Comparison of ENCODE assay signal across 17 cellular contexts in genomic region chr2:152453129-152453642, GRCh38.
DNase-seq lines count a peak whose midpoint lies in the region; ATAC-seq lines count a peak whose summit lies in the region.
"Had no signal": no experiment of that assay in that cellular context is flagged by ENCODE, and none has a peak within 500 bp of the region (broad histone marks: within the 10 kb centered on the region; RNA-seq: fewer than 3 reads in every experiment).

No MANE protein-coding gene starts in this region.

- H3K27ac ChIP-seq in angular gyrus (ENCODE audit: low read depth, low read length), result peak overlapping the region; percentile 98
- H3K27ac ChIP-seq: adrenal gland, upper lobe of left lung had no signal

- DNase-seq in ELF-1 (ENCODE audit: low read depth, low spot score), result peak; percentile 82
- DNase-seq in hypothalamus (lab: John Stamatoyannopoulos, UW), result peak in 30 of 51 donors; percentile 16 to 94 (median 52)
- peak in 45 of 56 donors; percentile 19 to 83 (median 60) for DNase-seq in nucleus accumbens (lab: John Stamatoyannopoulos, UW)
- no peak for DNase-seq in HT-29 (ENCODE audit: low spot score)
- DNase-seq in HuH-7 (ENCODE audit: low spot score), result no peak
- DNase-seq in HUDEP-2 (lab: John Stamatoyannopoulos, UW; ENCODE audit: unreplicated experiment in 76 of 76), result no peak
- DNase-seq: activated CD4-positive, alpha-beta T cell treated with anti-CD3 and anti-CD28 coated beads, Interleukin-2, amount 10 ng/mL, durations not matched to agents 7 days and 5 days; activated T-cell treated with anti-CD3 and anti-CD28 coated beads, Interleukin-2, amount 50 U/mL, for 48 hours; adrenal gland; effector CD4-positive, alpha-beta T cell; foreskin fibroblast; left ventricle myocardium superior; NCI-H1105 treated with DMSO at 0.1 percent for 48 hours; NCI-H446; upper lobe of left lung had no signal

- no peak for ATAC-seq in GM21367 (IDR thresholded peaks at IDR 0.05; ENCODE audit: unreplicated experiment)
- ATAC-seq: left ventricle myocardium superior had no signal

Comparison
In these comparisons a context has a peak if more than half of its experiments do, and no peak if none do; other contexts are left out.
1. DNase-seq: peak in ELF-1 (single experiment), hypothalamus (30 of 51) and nucleus accumbens (45 of 56); none in HT-29 (single experiment), HuH-7 (single experiment) and HUDEP-2 (0 of 76).